Comparison of ENCODE assay signal across 1 cellular context in the genomic region with DNA sequence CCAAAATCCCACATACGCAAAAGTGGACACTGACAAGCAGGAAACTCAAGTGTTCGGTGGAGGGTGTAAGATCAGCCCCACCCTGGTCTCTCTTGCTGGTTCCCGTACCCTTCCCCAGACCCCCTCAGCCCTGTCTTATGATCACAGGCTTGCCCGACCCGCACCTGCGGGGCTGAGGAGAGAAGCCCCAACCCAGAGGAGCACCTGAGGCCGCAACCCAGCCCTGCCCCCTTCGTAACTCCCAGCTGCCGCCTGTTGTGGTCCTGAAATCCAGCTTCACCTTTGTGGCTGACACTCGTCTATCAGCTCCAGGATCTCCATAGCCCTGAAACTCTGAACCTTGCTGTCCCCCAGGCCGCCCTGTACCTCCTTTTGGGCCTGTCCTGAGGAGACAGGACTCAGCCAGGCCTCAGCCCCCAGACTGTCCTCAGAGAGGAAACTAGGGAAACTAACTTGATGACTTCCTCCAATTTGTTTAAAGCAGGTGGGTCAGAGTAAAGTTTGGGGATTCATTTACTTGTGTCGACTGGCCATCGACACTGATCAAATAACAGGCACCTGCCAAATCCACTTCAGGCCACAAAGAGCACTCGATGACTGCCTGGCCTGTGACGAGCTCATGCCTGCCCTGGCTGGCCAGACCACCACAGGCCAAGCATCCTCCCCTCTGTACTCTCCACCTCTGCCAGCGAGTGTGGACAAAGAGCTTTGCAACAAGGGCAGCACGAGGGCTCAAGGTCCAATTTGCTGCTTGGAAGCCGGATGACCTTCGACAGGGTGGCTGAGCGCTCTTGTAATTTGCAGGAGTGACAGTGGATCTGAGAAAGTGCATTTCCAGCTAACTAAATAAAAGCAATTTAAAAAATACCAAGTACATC.
TF ChIP-seq lines count a peak whose summit lies in the region.

No MANE protein-coding gene starts in this region.

TF ChIP-seq in GM12878, 131 proteins besides CTCF, POLR2A, EP300 and RAD21:
- TF ChIP-seq ZNF24 (IDR thresholded peaks at IDR 0.05) (no peak), CEBPB (IDR thresholded peaks at IDR 0.05; ENCODE audit: borderline replicate concordance in 1 of 2, low read depth in 2 of 2, low read length in 2 of 2) (no peak), HDAC6 (IDR thresholded peaks at IDR 0.05; ENCODE audit: unreplicated experiment) (no peak), RUNX3 (IDR thresholded peaks at IDR 0.05; ENCODE audit: low read length) (no peak), ATF7 (IDR thresholded peaks at IDR 0.05; ENCODE audit: low read depth) (no peak), SUZ12 (IDR thresholded peaks at IDR 0.05; ENCODE audit: unreplicated experiment) (no peak), MTA2 (IDR thresholded peaks at IDR 0.05; ENCODE audit: low read depth) (no peak), SMAD1 (IDR thresholded peaks at IDR 0.05; ENCODE audit: low read depth, partially characterized antibody) (no peak), ZNF207 (IDR thresholded peaks at IDR 0.05; ENCODE audit: borderline replicate concordance) (no peak), IKZF1 (conservative IDR thresholded peaks at IDR 0.05) (no peak), MXI1 (IDR thresholded peaks at IDR 0.05; ENCODE audit: low read depth, low read length) (no peak), JUND (IDR thresholded peaks at IDR 0.05; ENCODE audit: low read depth, low read length) (no peak), PML (IDR thresholded peaks at IDR 0.05; ENCODE audit: low read length) (no peak), TCF3 (IDR thresholded peaks at IDR 0.05; ENCODE audit: borderline replicate concordance, insufficient read depth, low read depth, low read length) (no peak), ZNF217 (IDR thresholded peaks at IDR 0.05) (no peak), POLR2AphosphoS2 (IDR thresholded peaks at IDR 0.05; ENCODE audit: low read depth, low read length) (no peak)
- TF ChIP-seq, protein P1, sequence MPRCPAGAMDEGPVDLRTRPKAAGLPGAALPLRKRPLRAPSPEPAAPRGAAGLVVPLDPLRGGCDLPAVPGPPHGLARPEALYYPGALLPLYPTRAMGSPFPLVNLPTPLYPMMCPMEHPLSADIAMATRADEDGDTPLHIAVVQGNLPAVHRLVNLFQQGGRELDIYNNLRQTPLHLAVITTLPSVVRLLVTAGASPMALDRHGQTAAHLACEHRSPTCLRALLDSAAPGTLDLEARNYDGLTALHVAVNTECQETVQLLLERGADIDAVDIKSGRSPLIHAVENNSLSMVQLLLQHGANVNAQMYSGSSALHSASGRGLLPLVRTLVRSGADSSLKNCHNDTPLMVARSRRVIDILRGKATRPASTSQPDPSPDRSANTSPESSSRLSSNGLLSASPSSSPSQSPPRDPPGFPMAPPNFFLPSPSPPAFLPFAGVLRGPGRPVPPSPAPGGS (IDR thresholded peaks at IDR 0.05; ENCODE audit: borderline replicate concordance, insufficient read depth, low read depth, low read length, poor library complexity, severe bottlenecking): no peak
- TF ChIP-seq, protein P2, sequence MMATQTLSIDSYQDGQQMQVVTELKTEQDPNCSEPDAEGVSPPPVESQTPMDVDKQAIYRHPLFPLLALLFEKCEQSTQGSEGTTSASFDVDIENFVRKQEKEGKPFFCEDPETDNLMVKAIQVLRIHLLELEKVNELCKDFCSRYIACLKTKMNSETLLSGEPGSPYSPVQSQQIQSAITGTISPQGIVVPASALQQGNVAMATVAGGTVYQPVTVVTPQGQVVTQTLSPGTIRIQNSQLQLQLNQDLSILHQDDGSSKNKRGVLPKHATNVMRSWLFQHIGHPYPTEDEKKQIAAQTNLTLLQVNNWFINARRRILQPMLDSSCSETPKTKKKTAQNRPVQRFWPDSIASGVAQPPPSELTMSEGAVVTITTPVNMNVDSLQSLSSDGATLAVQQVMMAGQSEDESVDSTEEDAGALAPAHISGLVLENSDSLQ (IDR thresholded peaks at IDR 0.05): no peak
- TF ChIP-seq, protein P3, sequence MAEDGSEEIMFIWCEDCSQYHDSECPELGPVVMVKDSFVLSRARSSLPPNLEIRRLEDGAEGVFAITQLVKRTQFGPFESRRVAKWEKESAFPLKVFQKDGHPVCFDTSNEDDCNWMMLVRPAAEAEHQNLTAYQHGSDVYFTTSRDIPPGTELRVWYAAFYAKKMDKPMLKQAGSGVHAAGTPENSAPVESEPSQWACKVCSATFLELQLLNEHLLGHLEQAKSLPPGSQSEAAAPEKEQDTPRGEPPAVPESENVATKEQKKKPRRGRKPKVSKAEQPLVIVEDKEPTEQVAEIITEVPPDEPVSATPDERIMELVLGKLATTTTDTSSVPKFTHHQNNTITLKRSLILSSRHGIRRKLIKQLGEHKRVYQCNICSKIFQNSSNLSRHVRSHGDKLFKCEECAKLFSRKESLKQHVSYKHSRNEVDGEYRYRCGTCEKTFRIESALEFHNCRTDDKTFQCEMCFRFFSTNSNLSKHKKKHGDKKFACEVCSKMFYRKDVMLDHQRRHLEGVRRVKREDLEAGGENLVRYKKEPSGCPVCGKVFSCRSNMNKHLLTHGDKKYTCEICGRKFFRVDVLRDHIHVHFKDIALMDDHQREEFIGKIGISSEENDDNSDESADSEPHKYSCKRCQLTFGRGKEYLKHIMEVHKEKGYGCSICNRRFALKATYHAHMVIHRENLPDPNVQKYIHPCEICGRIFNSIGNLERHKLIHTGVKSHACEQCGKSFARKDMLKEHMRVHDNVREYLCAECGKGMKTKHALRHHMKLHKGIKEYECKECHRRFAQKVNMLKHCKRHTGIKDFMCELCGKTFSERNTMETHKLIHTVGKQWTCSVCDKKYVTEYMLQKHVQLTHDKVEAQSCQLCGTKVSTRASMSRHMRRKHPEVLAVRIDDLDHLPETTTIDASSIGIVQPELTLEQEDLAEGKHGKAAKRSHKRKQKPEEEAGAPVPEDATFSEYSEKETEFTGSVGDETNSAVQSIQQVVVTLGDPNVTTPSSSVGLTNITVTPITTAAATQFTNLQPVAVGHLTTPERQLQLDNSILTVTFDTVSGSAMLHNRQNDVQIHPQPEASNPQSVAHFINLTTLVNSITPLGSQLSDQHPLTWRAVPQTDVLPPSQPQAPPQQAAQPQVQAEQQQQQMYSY (CRISPR knock-in tag; IDR thresholded peaks at IDR 0.05): no peak
